Comparison of ENCODE assay signal across 8 cellular contexts in genomic region chr19:48966541-48967345, GRCh38. TPM values are rescaled to one million over a fixed set of nuclear protein-coding genes. Genes with fewer than 3 reads are reported as not detected.
DNase-seq lines count a peak whose midpoint lies in the region; ATAC-seq, FAIRE-seq and TF ChIP-seq lines count a peak whose summit lies in the region.

No MANE protein-coding gene starts in this region.

- peak; percentile 79 for DNase-seq in neural progenitor cell (ENCODE audit: low spot score)
- DNase-seq in D721Med (ENCODE audit: insufficient read length, low spot score) = no peak
- no peak for DNase-seq in frontal cortex (ENCODE audit: low spot score in 2 of 2)
- DNase-seq in NCI-H1092 (lab: John Stamatoyannopoulos, UW) = no peak

- H3K4me3 Mint-ChIP-seq in neural progenitor cell = peak overlapping the region; percentile 95

- H3K27ac ChIP-seq in OCI-LY1 (ENCODE audit: low read depth, low read length, poor library complexity, severe bottlenecking) (peak overlapping the region; percentile 72), duodenal mucosa (ENCODE audit: low read depth, low read length) (peak overlapping the region; percentile 89), neural progenitor cell (no peak overlapping the region)

- peaks cover 20% of the 10 kb centered on the region for H3K27me3 Mint-ChIP-seq in neural progenitor cell (ENCODE audit: insufficient read depth, low read depth)

- no peaks in the 10 kb centered on the region for H3K9me2 ChIP-seq in OCI-LY1 (ENCODE audit: low read depth, low read length)

- no peaks in the 10 kb centered on the region for H3K27me3 ChIP-seq in OCI-LY1 (ENCODE audit: insufficient read depth, low read length)
- H3K27me3 ChIP-seq in duodenal mucosa (ENCODE audit: control insufficient read depth in 1 of 2, insufficient read depth in 2 of 2, low read length in 2 of 2) = no peaks in the 10 kb centered on the region
- no peaks in the 10 kb centered on the region for H3K27me3 ChIP-seq in neural progenitor cell

- no peak for FAIRE-seq in D721Med (lab: Jason Lieb, UNC)
- no peak for FAIRE-seq in frontal cortex (lab: Jason Lieb, UNC)

- H3K79me2 ChIP-seq in OCI-LY1 (ENCODE audit: insufficient read depth, low read length) (0 out of 2 replicates have a peak, but pooled peaks cover 4% of the 10 kb centered on the region), neural progenitor cell (ENCODE audit: low read depth) (peaks cover 18% of the 10 kb centered on the region)

- H3K36me3 ChIP-seq in OCI-LY1 (ENCODE audit: insufficient read depth, low read length) = peaks cover 45% of the 10 kb centered on the region
- peaks cover 13 to 33% of the 10 kb centered on the region in 2 donors for H3K36me3 ChIP-seq in duodenal mucosa (ENCODE audit: control insufficient read depth in 1 of 2, insufficient read depth in 2 of 2, low read length in 2 of 2)
- H3K36me3 ChIP-seq in neural progenitor cell = peaks cover 7% of the 10 kb centered on the region

- peaks cover 20% of the 10 kb centered on the region for H3K36me3 Mint-ChIP-seq in neural progenitor cell

- H3K4me1 ChIP-seq in OCI-LY1 (ENCODE audit: insufficient read depth, low read length, severe bottlenecking) (peaks cover 56% of the 10 kb centered on the region), duodenal mucosa (ENCODE audit: control insufficient read depth in 1 of 2, insufficient read depth in 2 of 2, low read length in 2 of 2) (peaks cover 23 to 45% of the 10 kb centered on the region in 2 donors), neural progenitor cell (peaks cover 25% of the 10 kb centered on the region)

- peak overlapping the region; percentile 78 for H3K9ac ChIP-seq in OCI-LY1 (ENCODE audit: low read length)
- H3K9ac ChIP-seq in duodenal mucosa (ENCODE audit: low read depth in 1 of 2, low read length in 2 of 2) = peak overlapping the region; percentile 77 to 80
- H3K9ac ChIP-seq in neural progenitor cell = no peak overlapping the region

- H3K27ac Mint-ChIP-seq in neural progenitor cell = peak overlapping the region; percentile 37

- ATAC-seq in GM21619 (IDR thresholded peaks at IDR 0.05; ENCODE audit: unreplicated experiment) = no peak

- H2AFZ ChIP-seq in OCI-LY1 (ENCODE audit: low read length) = no peak overlapping the region
- H2AFZ ChIP-seq in neural progenitor cell (replicated peaks) = no peak overlapping the region

- H3K9me3 ChIP-seq in OCI-LY1 (ENCODE audit: low read length) = no peaks in the 10 kb centered on the region
- no peaks in the 10 kb centered on the region for H3K9me3 ChIP-seq in duodenal mucosa (ENCODE audit: control insufficient read depth in 1 of 2, low read length in 2 of 2)
- H3K9me3 ChIP-seq in neural progenitor cell (ENCODE audit: low read depth) = no peaks in the 10 kb centered on the region

- TF ChIP-seq POLR2A in GM19099 (IDR thresholded peaks at IDR 0.05; ENCODE audit: extremely low read depth, insufficient read length, low read depth) = peak; percentile 38

- TF ChIP-seq CTCF in OCI-LY1 (IDR thresholded peaks at IDR 0.05; ENCODE audit: low read length) (no peak), neural progenitor cell (IDR thresholded peaks at IDR 0.05) (no peak), D721Med (IDR thresholded peaks at IDR 0.05; ENCODE audit: insufficient read depth, missing control alignments) (no peak)

- no peaks in the 10 kb centered on the region for H4K20me1 ChIP-seq in OCI-LY1 (ENCODE audit: insufficient read depth, low read length)
- H4K20me1 ChIP-seq in neural progenitor cell (ENCODE audit: low read depth) = peaks cover 10% of the 10 kb centered on the region

- H3K4me3 ChIP-seq in OCI-LY1 (ENCODE audit: low read depth, low read length, poor library complexity, severe bottlenecking) (peak overlapping the region; percentile 67), duodenal mucosa (ENCODE audit: low read depth in 1 of 2, low read length in 2 of 2) (peak overlapping the region; percentile 95 to 99), neural progenitor cell (peak overlapping the region; percentile 82)

- no peaks in the 10 kb centered on the region for H3K9me3 Mint-ChIP-seq in neural progenitor cell

- H3K4me1 Mint-ChIP-seq in neural progenitor cell = peaks cover 44% of the 10 kb centered on the region

- H3F3A ChIP-seq in OCI-LY1 (ENCODE audit: insufficient read depth, low read length) = peaks cover 5% of the 10 kb centered on the region; the same call in 1 of the 2 replicates
- H3F3A ChIP-seq in neural progenitor cell (ENCODE audit: low read depth) = peaks cover 57% of the 10 kb centered on the region

- peak overlapping the region; percentile 98 for H3K4me2 ChIP-seq in OCI-LY1 (ENCODE audit: low read length)
- peak overlapping the region; percentile 87 for H3K4me2 ChIP-seq in neural progenitor cell

RNA-seq across cellular contexts. Expression of gene FTL, which starts 1.6 kb away (rescaled TPM):
- total RNA-seq in neural progenitor cell (ENCODE audit: low replicate concordance) (989 and 1,798 TPM in 2 replicates), frontal cortex (713 TPM)

RNA-seq across cellular contexts. Expression of gene BAX, which starts 12.1 kb away (rescaled TPM):
- total RNA-seq in neural progenitor cell (ENCODE audit: low replicate concordance) (35.8 and 79.2 TPM in 2 replicates), frontal cortex (9.4 TPM)

RNA-seq across cellular contexts. Expression of gene GYS1, which starts 26.4 kb away (rescaled TPM):
- total RNA-seq in neural progenitor cell (ENCODE audit: low replicate concordance) = 17.7 and 38.7 TPM in 2 replicates
- total RNA-seq in frontal cortex = 12.6 TPM

RNA-seq across cellular contexts. Expression of gene RUVBL2, which starts 26.9 kb away (rescaled TPM):
- total RNA-seq in neural progenitor cell (ENCODE audit: low replicate concordance) = 67.0 and 157 TPM in 2 replicates
- total RNA-seq in frontal cortex = 121 TPM

RNA-seq across cellular contexts. Expression of gene DHDH, which starts 33.2 kb away (rescaled TPM):
- total RNA-seq in neural progenitor cell (ENCODE audit: low replicate concordance) = 1.6 TPM in 1 of 2 replicates, not detected in the other
- not detected for total RNA-seq in frontal cortex
